20 cellular contexts compared by ENCODE assay signal in genomic region chr12:7853557-7853956, GRCh38. TPM values are rescaled to one million over a fixed set of nuclear protein-coding genes. Genes with fewer than 3 reads are reported as not detected.
"Had no signal": no experiment of that assay in that cellular context is flagged by ENCODE, and none has a peak within 500 bp of the region (broad histone marks: within the 10 kb centered on the region; RNA-seq: fewer than 3 reads in every experiment).

No MANE protein-coding gene starts in this region.

- H3K4me1 ChIP-seq: esophagus muscularis mucosa, left ventricle myocardium inferior, lower lobe of right lung, parathyroid adenoma, prostate gland, right lobe of liver, tibial artery had no signal

- ATAC-seq: lower lobe of right lung, right lobe of liver had no signal

- H2AFZ ChIP-seq: parathyroid adenoma had no signal

- H3K4me3 ChIP-seq: esophagus muscularis mucosa, left ventricle myocardium inferior, lower lobe of right lung, prostate gland, right lobe of liver, tibial artery had no signal

- H3K9me3 ChIP-seq: esophagus muscularis mucosa, left ventricle myocardium inferior, lower lobe of right lung, prostate gland, right lobe of liver, tibial artery had no signal

- H3K79me2 ChIP-seq: parathyroid adenoma had no signal

- H3K4me1 Mint-ChIP-seq: immature natural killer cell, memory B cell had no signal

- H3K9ac ChIP-seq: parathyroid adenoma had no signal

- H3K27ac ChIP-seq: esophagus muscularis mucosa, left ventricle myocardium inferior, lower lobe of right lung, parathyroid adenoma, prostate gland, right lobe of liver, tibial artery had no signal

- FAIRE-seq: endometrium, keratinocyte had no signal

- H3K27me3 ChIP-seq: esophagus muscularis mucosa, right lobe of liver, tibial artery had no signal

- H3K36me3 ChIP-seq: esophagus muscularis mucosa, left ventricle myocardium inferior, lower lobe of right lung, prostate gland, right lobe of liver, tibial artery had no signal

- DNase-seq: effector memory CD4-positive, alpha-beta T cell; foreskin fibroblast; immature natural killer cell; left ventricle myocardium inferior; lower lobe of right lung; midbrain; right lobe of liver; stimulated activated CD4-positive, alpha-beta T cell treated with anti-CD3 and anti-CD28 coated beads, Interleukin-2, amount 100 ng/mL, for 24 hours; stimulated activated CD4-positive, alpha-beta T cell treated with anti-CD3 and anti-CD28 coated beads, Interleukin-4, amount 100 ng/mL, for 4 hours; stimulated activated naive CD4-positive, alpha-beta T cell; tibial artery had no signal

- H3K27ac Mint-ChIP-seq: immature natural killer cell, memory B cell, nephron had no signal

- H3K4me3 Mint-ChIP-seq: immature natural killer cell, memory B cell, nephron had no signal

- H3K36me3 Mint-ChIP-seq: immature natural killer cell, memory B cell had no signal

- H3K9me3 Mint-ChIP-seq: immature natural killer cell, memory B cell, nephron had no signal

RNA-seq across cellular contexts. Expression of gene SLC2A14, which starts 19.2 kb away (rescaled TPM):
- total RNA-seq: left ventricle myocardium inferior, lower lobe of right lung, omental fat pad, renal cortical epithelial cell had no signal
